Comparison of ENCODE assay signal across 9 cellular contexts in the genomic region with DNA sequence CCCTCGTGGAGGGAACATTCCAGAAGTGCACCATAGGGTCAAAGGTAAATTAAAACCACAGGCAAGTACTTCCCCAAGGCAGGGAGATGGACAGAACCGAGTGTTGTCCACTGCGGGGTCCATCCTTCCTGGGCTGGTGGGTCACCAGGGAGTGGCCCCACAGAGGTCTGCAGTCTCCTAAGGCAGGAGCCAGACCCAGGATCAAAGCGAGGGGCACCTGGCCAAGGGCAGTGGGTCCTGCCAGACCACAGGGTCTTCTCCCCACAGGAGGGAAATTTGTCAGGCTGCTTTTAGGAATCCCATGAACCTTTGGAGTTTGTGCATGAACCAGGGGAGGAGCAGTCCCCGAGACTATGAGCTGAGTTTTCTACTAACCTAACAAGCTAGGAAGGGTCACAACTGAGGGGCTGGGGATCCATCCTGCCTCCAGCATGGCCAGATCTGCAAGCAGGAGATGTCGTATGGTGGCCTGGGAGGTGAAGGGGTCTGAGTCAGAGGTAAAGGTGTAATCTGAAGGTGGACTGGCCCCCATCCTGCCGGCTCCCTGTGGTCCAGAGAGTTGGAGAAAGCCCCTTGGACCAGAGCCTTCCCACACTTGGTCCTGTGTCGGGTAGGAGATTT. TPM values are rescaled to one million over a fixed set of nuclear protein-coding genes. Genes with fewer than 3 reads are reported as not detected.
DNase-seq lines count a peak whose midpoint lies in the region; ATAC-seq and TF ChIP-seq lines count a peak whose summit lies in the region.
"Not testable (repeated sequence)": the region's sequence is repeated elsewhere in the genome, so short reads cannot be mapped to it uniquely, and the experiment has no call there.
"Had no signal": no experiment of that assay in that cellular context is flagged by ENCODE, and none has a peak within 500 bp of the region (broad histone marks: within the 10 kb centered on the region; RNA-seq: fewer than 3 reads in every experiment).

No MANE protein-coding gene starts in this region.

- H3K9me3 Mint-ChIP-seq in activated CD8-positive, alpha-beta T cell treated with anti-CD3 and anti-CD28 coated beads for 36 hours; activated T-cell treated with anti-CD3 and anti-CD28 coated beads, Interleukin-2, amount 50 U/mL, for 24 hours; dendritic cell treated with granulocyte-macrophage colony-stimulating factor and Interleukin-4, amounts not matched to agents 40 ng/mL and 50 ng/mL, for 4 days; nephron progenitor cell: not testable (repeated sequence)

- peak overlapping the region; percentile 58 for H3K27ac Mint-ChIP-seq in activated CD8-positive, alpha-beta T cell treated with anti-CD3 and anti-CD28 coated beads for 36 hours
- not testable (repeated sequence) for H3K27ac Mint-ChIP-seq in activated T-cell treated with anti-CD3 and anti-CD28 coated beads, Interleukin-2, amount 50 U/mL, for 24 hours
- H3K27ac Mint-ChIP-seq in dendritic cell treated with granulocyte-macrophage colony-stimulating factor and Interleukin-4, amounts not matched to agents 40 ng/mL and 50 ng/mL, for 4 days: peak overlapping the region; percentile 9
- peak overlapping the region; percentile 54 for H3K27ac Mint-ChIP-seq in nephron progenitor cell

- peak overlapping the region; percentile 80 for H3K27ac ChIP-seq in RWPE1
- peak overlapping the region; percentile 44 for H3K27ac ChIP-seq in caudate nucleus (ENCODE audit: low read depth, low read length)
- peak overlapping the region; percentile 74 for H3K27ac ChIP-seq in layer of hippocampus (ENCODE audit: low read depth, low read length)
- H3K27ac ChIP-seq in temporal lobe (ENCODE audit: low read depth, low read length): peak overlapping the region; percentile 75

- DNase-seq in RWPE1 (ENCODE audit: low spot score); activated CD8-positive, alpha-beta T cell treated with anti-CD3 and anti-CD28 coated beads for 36 hours; caudate nucleus (lab: John Stamatoyannopoulos, UW); nephron progenitor cell: not testable (repeated sequence)
- peak; percentile 7 for DNase-seq in activated T-cell treated with anti-CD3 and anti-CD28 coated beads, Interleukin-2, amount 50 U/mL, for 24 hours

- not testable (repeated sequence) for TF ChIP-seq CTCF in RWPE1 (conservative IDR thresholded peaks at IDR 0.05; ENCODE audit: low read depth); activated CD8-positive, alpha-beta T cell treated with anti-CD3 and anti-CD28 coated beads for 36 hours (IDR thresholded peaks at IDR 0.05); nephron progenitor cell (IDR thresholded peaks at IDR 0.05)

- H3K4me1 Mint-ChIP-seq in activated CD8-positive, alpha-beta T cell treated with anti-CD3 and anti-CD28 coated beads for 36 hours (ENCODE audit: low read depth); activated T-cell treated with anti-CD3 and anti-CD28 coated beads, Interleukin-2, amount 50 U/mL, for 24 hours (ENCODE audit: low read depth); nephron progenitor cell: not testable (repeated sequence)
- peaks cover 24% of the 10 kb centered on the region for H3K4me1 Mint-ChIP-seq in dendritic cell treated with granulocyte-macrophage colony-stimulating factor and Interleukin-4, amounts not matched to agents 40 ng/mL and 50 ng/mL, for 4 days (ENCODE audit: low read depth)

- H3K36me3 Mint-ChIP-seq in activated CD8-positive, alpha-beta T cell treated with anti-CD3 and anti-CD28 coated beads for 36 hours (ENCODE audit: low read depth); activated T-cell treated with anti-CD3 and anti-CD28 coated beads, Interleukin-2, amount 50 U/mL, for 24 hours (ENCODE audit: low read depth); dendritic cell treated with granulocyte-macrophage colony-stimulating factor and Interleukin-4, amounts not matched to agents 40 ng/mL and 50 ng/mL, for 4 days (ENCODE audit: low read depth); nephron progenitor cell (ENCODE audit: low read depth): not testable (repeated sequence)

- CTCF ChIA-PET in RWPE1 (lab: Yijun Ruan, JAX); activated CD8-positive, alpha-beta T cell treated with anti-CD3 and anti-CD28 coated beads for 36 hours (lab: Charles Lee): not testable (repeated sequence)

- intact Hi-C loops in activated CD8-positive, alpha-beta T cell treated with anti-CD3 and anti-CD28 coated beads for 36 hours (cut with micrococcal nuclease); dendritic cell treated with granulocyte-macrophage colony-stimulating factor and Interleukin-4, amounts not matched to agents 40 ng/mL and 50 ng/mL, for 4 days (cut with micrococcal nuclease): not testable (repeated sequence)

- ATAC-seq in activated CD8-positive, alpha-beta T cell treated with anti-CD3 and anti-CD28 coated beads for 36 hours: not testable (repeated sequence)

- H3K27me3 ChIP-seq in layer of hippocampus (ENCODE audit: control insufficient read depth, insufficient read depth, low read length): not testable (repeated sequence)

- not testable (repeated sequence) for H3K27me3 Mint-ChIP-seq in activated CD8-positive, alpha-beta T cell treated with anti-CD3 and anti-CD28 coated beads for 36 hours; activated T-cell treated with anti-CD3 and anti-CD28 coated beads, Interleukin-2, amount 50 U/mL, for 24 hours; dendritic cell treated with granulocyte-macrophage colony-stimulating factor and Interleukin-4, amounts not matched to agents 40 ng/mL and 50 ng/mL, for 4 days; nephron progenitor cell (ENCODE audit: low read depth, poor library complexity)

- POLR2A ChIA-PET in RWPE1 (lab: Yijun Ruan, JAX; ENCODE audit: low non-redundant PET); activated CD8-positive, alpha-beta T cell treated with anti-CD3 and anti-CD28 coated beads for 36 hours (lab: Charles Lee): not testable (repeated sequence)

- not testable (repeated sequence) for H3K4me3 Mint-ChIP-seq in activated CD8-positive, alpha-beta T cell treated with anti-CD3 and anti-CD28 coated beads for 36 hours; activated T-cell treated with anti-CD3 and anti-CD28 coated beads, Interleukin-2, amount 50 U/mL, for 24 hours; dendritic cell treated with granulocyte-macrophage colony-stimulating factor and Interleukin-4, amounts not matched to agents 40 ng/mL and 50 ng/mL, for 4 days; nephron progenitor cell

RNA-seq across cellular contexts. Expression of gene GPAT2, which starts 26.6 kb away (rescaled TPM):
- 10 to 100 TPM in 1 of 2 experiments, 1 to 10 TPM in 1; 9.7 to 10.2 TPM for total RNA-seq in activated CD8-positive, alpha-beta T cell treated with anti-CD3 and anti-CD28 coated beads for 36 hours
- total RNA-seq in temporal lobe: 0.49 TPM
- total RNA-seq: Caco-2 had no signal

RNA-seq across cellular contexts. Expression of gene ADRA2B, which starts 55.1 kb away (rescaled TPM):
- total RNA-seq in activated CD8-positive, alpha-beta T cell treated with anti-CD3 and anti-CD28 coated beads for 36 hours: under 1 TPM; 0.29 to 0.34 TPM
- total RNA-seq in temporal lobe: not detected
